In the genomic region with DNA sequence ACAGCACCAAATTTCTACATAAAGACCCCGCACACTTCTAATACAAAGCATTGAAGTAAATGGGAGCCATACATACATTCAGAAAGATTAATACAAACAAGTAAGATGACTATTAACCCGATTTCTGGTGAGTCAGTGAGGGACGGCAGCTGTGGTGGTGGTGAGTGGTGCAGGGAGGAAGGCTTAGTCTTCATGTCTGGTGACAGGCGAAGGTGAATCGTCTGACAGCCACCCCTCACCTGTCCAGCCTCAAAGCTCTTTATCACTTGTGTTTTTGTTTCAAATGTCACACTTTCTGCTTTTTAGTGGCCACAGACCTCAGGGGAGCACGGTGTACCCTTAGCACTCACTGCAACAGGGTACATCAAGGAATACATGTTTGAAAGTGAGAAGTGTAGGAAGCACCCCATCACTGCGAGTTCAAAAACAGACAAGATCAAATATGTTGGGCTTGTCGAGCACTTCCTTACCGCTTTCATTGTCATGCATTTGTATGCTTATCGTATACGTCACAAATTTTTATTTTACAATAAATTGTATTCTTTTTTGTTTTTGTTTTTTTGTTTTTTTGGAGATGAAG, we compare ENCODE assay signal across 16 cellular contexts.
A peak's percentile ranks its signal among the peaks of the same experiment; 100 is the strongest.
DNase-seq lines count a peak whose midpoint lies in the region; ATAC-seq and TF ChIP-seq lines count a peak whose summit lies in the region.
"Had no signal": no experiment of that assay in that cellular context is flagged by ENCODE, and none has a peak within 500 bp of the region (broad histone marks: within the 10 kb centered on the region; RNA-seq: fewer than 3 reads in every experiment).

No MANE protein-coding gene starts in this region.

- H3K27me3 ChIP-seq in adipocyte (replicated peaks; ENCODE audit: control insufficient read depth, insufficient read depth, low read length) (no peaks in the 10 kb centered on the region), transverse colon (no peaks in the 10 kb centered on the region), dorsolateral prefrontal cortex (peaks cover 0 to 4% (median 0%) of the 10 kb centered on the region in 45 donors)
- H3K27me3 ChIP-seq: adrenal gland, uterus had no signal

- peaks cover 3% of the 10 kb centered on the region for H3K27me3 Mint-ChIP-seq in T-helper 1 cell treated with Interleukin-12 subunit alpha and Interleukin-12 subunit beta and Interleukin-4 antibody, amounts not matched to agents 30 μg/mL and 1 μg/mL, for 36 hours (ENCODE audit: low read depth)
- no peaks in the 10 kb centered on the region for H3K27me3 Mint-ChIP-seq in activated CD8-positive, alpha-beta T cell treated with anti-CD3 and anti-CD28 coated beads, Interleukin-2, amount 10 ng/mL, durations not matched to agents 7 days and 5 days (ENCODE audit: low read depth)
- H3K27me3 Mint-ChIP-seq: CD4-positive, alpha-beta T cell had no signal

- no peak for TF ChIP-seq CTCF in transverse colon (IDR thresholded peaks at IDR 0.05)
- TF ChIP-seq CTCF in dorsolateral prefrontal cortex (IDR thresholded peaks at IDR 0.05 in 54 of 56, conservative IDR thresholded peaks at IDR 0.05 in 2 of 56; ENCODE audit: low read depth in 1 of 56, partially characterized antibody in 56 of 56): no peak

- in situ Hi-C loops in transverse colon (cut with MboI; ENCODE audit: low pct_ligation_motif_present in 1 of 4, low pct_unique_long_range_greater_than_20kb in 1 of 4, low sequenced_read_pairs in 3 of 4): no loop called here

- H3K4me3 Mint-ChIP-seq in T-helper 1 cell treated with Interleukin-12 subunit alpha and Interleukin-12 subunit beta and Interleukin-4 antibody, amounts not matched to agents 30 μg/mL and 1 μg/mL, for 36 hours: no peak overlapping the region
- H3K4me3 Mint-ChIP-seq in activated CD8-positive, alpha-beta T cell treated with anti-CD3 and anti-CD28 coated beads, Interleukin-2, amount 10 ng/mL, durations not matched to agents 7 days and 5 days: peak overlapping the region; percentile 7
- H3K4me3 Mint-ChIP-seq: CD4-positive, alpha-beta T cell had no signal

- intact Hi-C loops in transverse colon (cut with DNase I; ENCODE audit: low total_unique reads) (no loop called here), dorsolateral prefrontal cortex (cut with DNase I) (no loop called here)

- no peak for DNase-seq in T-helper 1 cell
- peak; percentile 51 for DNase-seq in activated CD8-positive, alpha-beta T cell treated with anti-CD3 and anti-CD28 coated beads, Interleukin-2, amount 10 ng/mL, durations not matched to agents 7 days and 5 days
- no peak for DNase-seq in adipocyte (ENCODE audit: low read depth)
- DNase-seq in stimulated activated CD4-positive, alpha-beta T cell treated with anti-CD3 and anti-CD28 coated beads, TNF-alpha, amount 100 ng/mL, for 24 hours (ENCODE audit: low read depth in 3 of 3): peak in 2 of 3 experiments; percentile 34 to 49
- DNase-seq in transverse colon: no peak
- no peak for DNase-seq in dorsolateral prefrontal cortex
- no peak for DNase-seq in hepatic stellate cell (ENCODE audit: low spot score)
- DNase-seq: 8988T; adrenal gland; CD4-positive, alpha-beta T cell; glutamatergic neuron; KG1; NCI-H446 treated with DMSO at 0.1 percent for 48 hours; uterus had no signal

- no peak overlapping the region for H3K27ac ChIP-seq in transverse colon
- no peak overlapping the region for H3K27ac ChIP-seq in dorsolateral prefrontal cortex
- H3K27ac ChIP-seq: adrenal gland, SK-N-MC, uterus had no signal

- 85 to 92% methylated on average over 9 to 11 of the region's 11 CpGs for WGBS in transverse colon (ENCODE audit: low coverage in 1 of 2), 2 donors

- H3K9ac ChIP-seq in adipocyte (ENCODE audit: low read length): peak overlapping the region; percentile 80

- H3K4me3 ChIP-seq in adipocyte (ENCODE audit: low read length) (peak overlapping the region; percentile 80), transverse colon (no peak overlapping the region), dorsolateral prefrontal cortex (no peak overlapping the region)
- H3K4me3 ChIP-seq: adrenal gland, SK-N-MC, uterus had no signal

- peaks cover 22% of the 10 kb centered on the region for H3K9me3 Mint-ChIP-seq in T-helper 1 cell treated with Interleukin-12 subunit alpha and Interleukin-12 subunit beta and Interleukin-4 antibody, amounts not matched to agents 30 μg/mL and 1 μg/mL, for 36 hours
- peaks cover 3% of the 10 kb centered on the region for H3K9me3 Mint-ChIP-seq in activated CD8-positive, alpha-beta T cell treated with anti-CD3 and anti-CD28 coated beads, Interleukin-2, amount 10 ng/mL, durations not matched to agents 7 days and 5 days (ENCODE audit: insufficient read depth)
- H3K9me3 Mint-ChIP-seq: CD4-positive, alpha-beta T cell had no signal

- peaks cover 14% of the 10 kb centered on the region for H3K4me1 Mint-ChIP-seq in T-helper 1 cell treated with Interleukin-12 subunit alpha and Interleukin-12 subunit beta and Interleukin-4 antibody, amounts not matched to agents 30 μg/mL and 1 μg/mL, for 36 hours (ENCODE audit: low read depth)
- peaks cover 19% of the 10 kb centered on the region for H3K4me1 Mint-ChIP-seq in activated CD8-positive, alpha-beta T cell treated with anti-CD3 and anti-CD28 coated beads, Interleukin-2, amount 10 ng/mL, durations not matched to agents 7 days and 5 days (ENCODE audit: low read depth)

- H3K4me1 ChIP-seq in adipocyte (ENCODE audit: control insufficient read depth, insufficient read depth, low read length) (peaks cover 40% of the 10 kb centered on the region), transverse colon (no peaks in the 10 kb centered on the region)
- H3K4me1 ChIP-seq: adrenal gland, uterus had no signal

- H3K27ac Mint-ChIP-seq in T-helper 1 cell treated with Interleukin-12 subunit alpha and Interleukin-12 subunit beta and Interleukin-4 antibody, amounts not matched to agents 30 μg/mL and 1 μg/mL, for 36 hours: peak overlapping the region; percentile 31
- peak overlapping the region; percentile 54 for H3K27ac Mint-ChIP-seq in activated CD8-positive, alpha-beta T cell treated with anti-CD3 and anti-CD28 coated beads, Interleukin-2, amount 10 ng/mL, durations not matched to agents 7 days and 5 days
- H3K27ac Mint-ChIP-seq: CD4-positive, alpha-beta T cell had no signal

- CTCF ChIA-PET in activated CD8-positive, alpha-beta T cell treated with anti-CD3 and anti-CD28 coated beads, Interleukin-2, amount 10 ng/mL, durations not matched to agents 7 days and 5 days (lab: Charles Lee): interaction anchor here (1.0 to 1.8 kb wide), 2 partner anchors 10 to 20 kb away, joined by 3 to 5 read pairs; no protein-coding TSS in a partner anchor

- ATAC-seq in activated CD8-positive, alpha-beta T cell treated with anti-CD3 and anti-CD28 coated beads, Interleukin-2, amount 10 ng/mL, durations not matched to agents 7 days and 5 days: peak; percentile 74

- H3K36me3 Mint-ChIP-seq in T-helper 1 cell treated with Interleukin-12 subunit alpha and Interleukin-12 subunit beta and Interleukin-4 antibody, amounts not matched to agents 30 μg/mL and 1 μg/mL, for 36 hours (ENCODE audit: low read depth): peaks cover 14% of the 10 kb centered on the region
- H3K36me3 Mint-ChIP-seq in activated CD8-positive, alpha-beta T cell treated with anti-CD3 and anti-CD28 coated beads, Interleukin-2, amount 10 ng/mL, durations not matched to agents 7 days and 5 days (ENCODE audit: low read depth): peaks cover 8% of the 10 kb centered on the region

- TF ChIP-seq POLR2A in transverse colon (IDR thresholded peaks at IDR 0.05): no peak

- TF ChIP-seq EP300 in transverse colon (IDR thresholded peaks at IDR 0.05; ENCODE audit: low read depth): no peak

- POLR2A ChIA-PET in activated CD8-positive, alpha-beta T cell treated with anti-CD3 and anti-CD28 coated beads, Interleukin-2, amount 10 ng/mL, durations not matched to agents 7 days and 5 days (lab: Charles Lee): interaction anchor here (0.8 to 1.3 kb wide), 3 partner anchors 11 to 56 kb away, joined by 3 to 4 read pairs (median 3); no protein-coding TSS in a partner anchor

- H3K36me3 ChIP-seq in adipocyte (ENCODE audit: control insufficient read depth, insufficient read depth, low read length, severe bottlenecking) (peaks cover 5% of the 10 kb centered on the region), transverse colon (no peaks in the 10 kb centered on the region)
- H3K36me3 ChIP-seq: adrenal gland, uterus had no signal

- H3K9me3 ChIP-seq in adipocyte (ENCODE audit: control insufficient read depth, low read length) (peaks cover 10% of the 10 kb centered on the region), transverse colon (no peaks in the 10 kb centered on the region)
- H3K9me3 ChIP-seq: adrenal gland, uterus had no signal

Comparison
In these comparisons a context has a peak if more than half of its experiments do, and no peak if none do; other contexts are left out.
1. DNase-seq: peak in activated CD8-positive, alpha-beta T cell treated with anti-CD3 and anti-CD28 coated beads, Interleukin-2, amount 10 ng/mL, durations not matched to agents 7 days and 5 days (single experiment) and stimulated activated CD4-positive, alpha-beta T cell treated with anti-CD3 and anti-CD28 coated beads, TNF-alpha, amount 100 ng/mL, for 24 hours (2 of 3); none in T-helper 1 cell (0 of 5), adipocyte (single experiment), transverse colon (single experiment), dorsolateral prefrontal cortex (0 of 10) and hepatic stellate cell (single experiment).